In the genomic region with DNA sequence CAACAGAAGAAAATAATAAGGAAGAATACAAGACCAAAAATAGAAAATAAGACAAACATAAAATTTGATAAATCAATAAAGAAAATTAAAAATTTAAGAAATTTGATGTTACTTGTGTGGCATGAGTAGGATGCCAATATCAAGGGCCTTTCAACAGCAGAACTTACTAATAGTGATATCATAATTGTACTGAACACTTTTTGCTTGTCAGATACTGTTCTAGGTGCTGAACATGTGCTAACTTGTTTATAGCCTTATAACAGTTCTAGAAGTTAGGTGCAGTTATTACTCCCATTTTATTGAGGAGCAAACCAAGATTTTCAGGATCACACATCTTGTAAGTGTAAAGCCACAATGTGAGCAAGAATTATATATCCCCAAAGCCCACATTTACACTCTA, we compare ENCODE assay signal across 20 cellular contexts.
"Had no signal": no experiment of that assay in that cellular context is flagged by ENCODE, and none has a peak within 500 bp of the region (broad histone marks: within the 10 kb centered on the region; RNA-seq: fewer than 3 reads in every experiment).

No MANE protein-coding gene starts in this region.

- H3K4me1 ChIP-seq: colonic mucosa, esophagus muscularis mucosa, gastrocnemius medialis, heart right ventricle, left lung, lower lobe of right lung had no signal

- H3K27ac Mint-ChIP-seq: dendritic cell treated with granulocyte-macrophage colony-stimulating factor and Interleukin-4, amounts not matched to agents 40 ng/mL and 50 ng/mL, for 4 days; effector memory CD8-positive, alpha-beta T cell; endodermal cell; memory B cell had no signal

- H3K9me3 Mint-ChIP-seq: endodermal cell had no signal

- DNase-seq: colonic mucosa; cortex of kidney; effector CD8-positive, alpha-beta T cell; effector memory CD8-positive, alpha-beta T cell; endodermal cell; foreskin melanocyte; gastrocnemius medialis; glutamatergic neuron; head of caudate nucleus; heart right ventricle; hippocampal formation; left cardiac atrium; left lung; left ventricle myocardium superior; lower lobe of right lung; mesendoderm; midbrain had no signal

- H3K27me3 ChIP-seq: colonic mucosa, esophagus muscularis mucosa, gastrocnemius medialis, heart right ventricle, left lung had no signal

- H3K27me3 Mint-ChIP-seq: dendritic cell treated with granulocyte-macrophage colony-stimulating factor and Interleukin-4, amounts not matched to agents 40 ng/mL and 50 ng/mL, for 4 days; effector memory CD8-positive, alpha-beta T cell; memory B cell had no signal

- H3K4me1 Mint-ChIP-seq: endodermal cell, memory B cell had no signal

- H3K36me3 Mint-ChIP-seq: memory B cell had no signal

- H3K9me3 ChIP-seq: colonic mucosa, esophagus muscularis mucosa, gastrocnemius medialis, left lung, lower lobe of right lung had no signal

- ATAC-seq: effector memory CD8-positive, alpha-beta T cell; gastrocnemius medialis; heart right ventricle; left cardiac atrium; left lung; left ventricle myocardium superior; lower lobe of right lung had no signal

- H3K27ac ChIP-seq: colonic mucosa, esophagus muscularis mucosa, gastrocnemius medialis, heart right ventricle, left lung, lower lobe of right lung had no signal

- H3K4me3 Mint-ChIP-seq: dendritic cell treated with granulocyte-macrophage colony-stimulating factor and Interleukin-4, amounts not matched to agents 40 ng/mL and 50 ng/mL, for 4 days; effector memory CD8-positive, alpha-beta T cell; endodermal cell; memory B cell had no signal

- H3K4me3 ChIP-seq: colonic mucosa, esophagus muscularis mucosa, gastrocnemius medialis, heart right ventricle, left lung, lower lobe of right lung had no signal

- H3K36me3 ChIP-seq: colonic mucosa, esophagus muscularis mucosa, gastrocnemius medialis, heart right ventricle, left lung, lower lobe of right lung had no signal
